8 cellular contexts compared by ENCODE assay signal in genomic region chr12:70719672-70720420, GRCh38.
DNase-seq lines count a peak whose midpoint lies in the region; ATAC-seq and TF ChIP-seq lines count a peak whose summit lies in the region.

No MANE protein-coding gene starts in this region.

- TF ChIP-seq POLR2A in HCT116 (IDR thresholded peaks at IDR 0.05; ENCODE audit: borderline replicate concordance, extremely low read depth, insufficient read depth, insufficient read length), result no peak

- ATAC-seq in HCT116, result peak; percentile 84
- ATAC-seq in GM21717 (IDR thresholded peaks at IDR 0.05; ENCODE audit: unreplicated experiment), result no peak
- no peak for ATAC-seq in HG03025 (IDR thresholded peaks at IDR 0.05; ENCODE audit: low FRiP score, unreplicated experiment)

- intact Hi-C loops in HCT116 (cut with micrococcal nuclease), result loop anchor here (1.0 to 10.0 kb wide), 3 partner anchors 130 to 1055 kb away; no protein-coding TSS in a partner anchor
- intact Hi-C loops in activated T-helper 2 cell treated with anti-CD3 and anti-CD28 coated beads, Interferon-gamma antibody, Interleukin-2, Interleukin-4, amounts not matched to agents 10 μg/mL and 5 μg/mL and 100 μg/mL, durations not matched to agents 14 hours and 24 hours and 36 hours (cut with micrococcal nuclease), result loop anchor here (1.0 to 5.0 kb wide), 2 partner anchors 130 to 818 kb away; no protein-coding TSS in a partner anchor

- H3K4me1 ChIP-seq in HCT116 (ENCODE audit: control insufficient read depth in 1 of 2, insufficient read depth in 2 of 2, low read length in 2 of 2), result no peaks in the 10 kb centered on the region
- no peaks in the 10 kb centered on the region for H3K4me1 ChIP-seq in cardiac muscle cell (ENCODE audit: low read depth)

- no peak overlapping the region for H3K4me2 ChIP-seq in HCT116 (ENCODE audit: low read length)

- H3K4me1 Mint-ChIP-seq in activated T-helper 2 cell treated with anti-CD3 and anti-CD28 coated beads, Interferon-gamma antibody, Interleukin-2, Interleukin-4, amounts not matched to agents 10 μg/mL and 5 μg/mL and 100 μg/mL, durations not matched to agents 14 hours and 24 hours and 36 hours (ENCODE audit: low read depth), result peaks cover 3% of the 10 kb centered on the region

- H2AFZ ChIP-seq in HCT116 (ENCODE audit: low read depth, low read length, poor library complexity, severe bottlenecking), result peak overlapping the region; percentile 2

- peaks cover 6% of the 10 kb centered on the region for H3K27me3 Mint-ChIP-seq in activated T-helper 2 cell treated with anti-CD3 and anti-CD28 coated beads, Interferon-gamma antibody, Interleukin-2, Interleukin-4, amounts not matched to agents 10 μg/mL and 5 μg/mL and 100 μg/mL, durations not matched to agents 14 hours and 24 hours and 36 hours (ENCODE audit: low read depth)

- H3K27ac ChIP-seq in HCT116 (ENCODE audit: low read depth, low read length), result no peak overlapping the region
- no peak overlapping the region for H3K27ac ChIP-seq in cardiac muscle cell

- peak overlapping the region; percentile 27 for H3K4me3 Mint-ChIP-seq in activated T-helper 2 cell treated with anti-CD3 and anti-CD28 coated beads, Interferon-gamma antibody, Interleukin-2, Interleukin-4, amounts not matched to agents 10 μg/mL and 5 μg/mL and 100 μg/mL, durations not matched to agents 14 hours and 24 hours and 36 hours (ENCODE audit: low read depth)

- H3K4me3 ChIP-seq in HCT116 (replicated peaks in 1 of 2; ENCODE audit: low read depth in 1 of 2, low read length in 2 of 2), result no peak overlapping the region
- H3K4me3 ChIP-seq in cardiac muscle cell, result peak overlapping the region; percentile 9

- H3K9ac ChIP-seq in HCT116 (ENCODE audit: low read length), result no peak overlapping the region

- H3K9me3 ChIP-seq in HCT116 (ENCODE audit: control insufficient read depth in 1 of 2, insufficient read depth in 1 of 2, low read depth in 1 of 2, low read length in 2 of 2) (no peaks in the 10 kb centered on the region), cardiac muscle cell (ENCODE audit: low read depth) (no peaks in the 10 kb centered on the region)

- H4K20me1 ChIP-seq in HCT116 (ENCODE audit: insufficient read depth), result no peaks in the 10 kb centered on the region

- DNase-seq in EL, result peak; percentile 54
- no peak for DNase-seq in HCT116 (ENCODE audit: low read depth, low spot score)
- DNase-seq in NCI-H510A (lab: John Stamatoyannopoulos, UW), result peak; percentile 9
- no peak for DNase-seq in activated T-helper 2 cell treated with anti-CD3 and anti-CD28 coated beads, Interferon-gamma antibody, Interleukin-2, Interleukin-4, amounts not matched to agents 10 μg/mL and 5 μg/mL and 100 μg/mL, durations not matched to agents 14 hours and 24 hours and 36 hours (ENCODE audit: low spot score)
- peak; percentile 65 to 72 for DNase-seq in cardiac muscle cell (ENCODE audit: low read depth in 1 of 2, low spot score in 1 of 2)
- peak; percentile 55 for DNase-seq in pons (ENCODE audit: low spot score)

- no peaks in the 10 kb centered on the region for H3K9me2 ChIP-seq in HCT116 (ENCODE audit: insufficient read depth)

- no peaks in the 10 kb centered on the region for H3K79me2 ChIP-seq in HCT116 (ENCODE audit: insufficient read depth, low read length)

- no peaks in the 10 kb centered on the region for H3K36me3 Mint-ChIP-seq in activated T-helper 2 cell treated with anti-CD3 and anti-CD28 coated beads, Interferon-gamma antibody, Interleukin-2, Interleukin-4, amounts not matched to agents 10 μg/mL and 5 μg/mL and 100 μg/mL, durations not matched to agents 14 hours and 24 hours and 36 hours (ENCODE audit: low read depth)

- H3K9me3 Mint-ChIP-seq in activated T-helper 2 cell treated with anti-CD3 and anti-CD28 coated beads, Interferon-gamma antibody, Interleukin-2, Interleukin-4, amounts not matched to agents 10 μg/mL and 5 μg/mL and 100 μg/mL, durations not matched to agents 14 hours and 24 hours and 36 hours, result no peaks in the 10 kb centered on the region

- no peaks in the 10 kb centered on the region for H3K36me3 ChIP-seq in HCT116 (ENCODE audit: control insufficient read depth in 1 of 2, insufficient read depth in 2 of 2, low read length in 2 of 2)
- no peaks in the 10 kb centered on the region for H3K36me3 ChIP-seq in cardiac muscle cell

- CTCF ChIA-PET in HCT116 (lab: Charles Lee), result interaction anchor here (0.7 to 2.4 kb wide), 3 partner anchors 129 to 840 kb away, joined by 3 to 11 read pairs (median 5); no protein-coding TSS in a partner anchor

- RAD21 ChIA-PET in HCT116 (lab: Charles Lee; ENCODE audit: low non-redundant PET in 1 of 2, low total read pairs in 2 of 2, uncharacterized antibody in 2 of 2, unreplicated experiment in 2 of 2), result no interaction called here

- no TSS peak for BruUV-seq in HCT116 (replicated peaks; lab: Mats Ljungman, UMichigan)

- H3K27ac Mint-ChIP-seq in activated T-helper 2 cell treated with anti-CD3 and anti-CD28 coated beads, Interferon-gamma antibody, Interleukin-2, Interleukin-4, amounts not matched to agents 10 μg/mL and 5 μg/mL and 100 μg/mL, durations not matched to agents 14 hours and 24 hours and 36 hours, result no peak overlapping the region

- H3K27me3 ChIP-seq in HCT116 (ENCODE audit: insufficient read depth, low read length) (no peaks in the 10 kb centered on the region), cardiac muscle cell (no peaks in the 10 kb centered on the region)

- peak; percentile 94 for TF ChIP-seq RAD21 in HCT116 (IDR thresholded peaks at IDR 0.05; ENCODE audit: low read depth)

- TF ChIP-seq CTCF in HCT116 (IDR thresholded peaks at IDR 0.05 in 2 of 3, conservative IDR thresholded peaks at IDR 0.05 in 1 of 3; ENCODE audit: borderline replicate concordance in 1 of 3, insufficient read depth in 1 of 3, low read depth in 2 of 3, low read length in 2 of 3) (peak; percentile 94 to 97 (median 96)), cardiac muscle cell (IDR thresholded peaks at IDR 0.05; ENCODE audit: low read depth, low read length) (peak; percentile 99)

- POLR2A ChIA-PET in HCT116 (lab: Charles Lee), result no interaction called here

TF ChIP-seq in HCT116, 20 proteins besides CTCF, POLR2A, EP300 and RAD21:
- TF ChIP-seq CEBPB (IDR thresholded peaks at IDR 0.05; ENCODE audit: low read depth) (no peak), JUND (IDR thresholded peaks at IDR 0.05) (no peak), EZH2 (IDR thresholded peaks at IDR 0.05) (no peak), ATF3 (IDR thresholded peaks at IDR 0.05) (no peak), ELF1 (IDR thresholded peaks at IDR 0.05; ENCODE audit: borderline replicate concordance, low read depth) (no peak), EGR1 (IDR thresholded peaks at IDR 0.05; ENCODE audit: low read depth) (no peak)

Comparison
In these comparisons a context has a peak if more than half of its experiments do, and no peak if none do; other contexts are left out.
1. DNase-seq: peak in EL (single experiment), NCI-H510A (single experiment), cardiac muscle cell (2 of 2) and pons (single experiment); none in HCT116 (single experiment) and activated T-helper 2 cell treated with anti-CD3 and anti-CD28 coated beads, Interferon-gamma antibody, Interleukin-2, Interleukin-4, amounts not matched to agents 10 μg/mL and 5 μg/mL and 100 μg/mL, durations not matched to agents 14 hours and 24 hours and 36 hours (single experiment).